18 cellular contexts compared by ENCODE assay signal in genomic region chr1:60948486-60948885, GRCh38.
"Had no signal": no experiment of that assay in that cellular context is flagged by ENCODE, and none has a peak within 500 bp of the region (broad histone marks: within the 10 kb centered on the region; RNA-seq: fewer than 3 reads in every experiment).

No MANE protein-coding gene starts in this region.

- H3K27me3 ChIP-seq: body of pancreas, esophagus muscularis mucosa, tibial nerve had no signal

- H3K4me3 Mint-ChIP-seq: activated CD4-positive, alpha-beta memory T cell treated with anti-CD3 and anti-CD28 coated beads, Interleukin-2, amount 10 ng/mL, durations not matched to agents 7 days and 5 days; activated CD4-positive, alpha-beta T cell treated with anti-CD3 and anti-CD28 coated beads, Interleukin-2, amount 10 ng/mL, durations not matched to agents 24 days and 14 days; activated naive CD4-positive, alpha-beta T cell treated with anti-CD3 and anti-CD28 coated beads, Interleukin-2, amount 10 ng/mL, durations not matched to agents 7 days and 5 days; activated naive CD8-positive, alpha-beta T cell treated with anti-CD3 and anti-CD28 coated beads, Interleukin-2, amount 50 U/mL, for 24 hours; natural killer cell; stimulated activated naive CD8-positive, alpha-beta T cell treated with anti-CD3 and anti-CD28 coated beads, Interleukin-15, Interleukin-2, amounts not matched to agents 100 ng/mL and 50 ng/mL, for 24 hours had no signal

- H3K4me3 ChIP-seq: body of pancreas, esophagus muscularis mucosa, lung, skin epidermis, tibial nerve had no signal

- H3K27ac ChIP-seq: body of pancreas, esophagus muscularis mucosa, skin epidermis, tibial nerve, VCaP had no signal

- DNase-seq: activated CD4-positive, alpha-beta memory T cell treated with anti-CD3 and anti-CD28 coated beads, Interleukin-2, amount 10 ng/mL, durations not matched to agents 7 days and 5 days; activated CD4-positive, alpha-beta T cell treated with anti-CD3 and anti-CD28 coated beads, Interleukin-2, amount 10 ng/mL, durations not matched to agents 24 days and 14 days; activated effector memory CD4-positive, alpha-beta T cell treated with anti-CD3 and anti-CD28 coated beads, Interleukin-2, amount 50 U/mL, for 16 hours; activated naive CD4-positive, alpha-beta T cell treated with anti-CD3 and anti-CD28 coated beads, Interleukin-2, amount 10 ng/mL, durations not matched to agents 7 days and 5 days; activated naive CD8-positive, alpha-beta T cell treated with anti-CD3 and anti-CD28 coated beads, Interleukin-2, amount 50 U/mL, for 24 hours; body of pancreas; central memory CD4-positive, alpha-beta T cell; effector memory CD4-positive, alpha-beta T cell; natural killer cell; stimulated activated CD4-positive, alpha-beta T cell treated with anti-CD3 and anti-CD28 coated beads, Interleukin-1b, Interleukin-23, amount 100 ng/mL, for 48 hours; substantia nigra had no signal

- H3K9me3 Mint-ChIP-seq: activated CD4-positive, alpha-beta memory T cell treated with anti-CD3 and anti-CD28 coated beads, Interleukin-2, amount 10 ng/mL, durations not matched to agents 7 days and 5 days; activated CD4-positive, alpha-beta T cell treated with anti-CD3 and anti-CD28 coated beads, Interleukin-2, amount 10 ng/mL, durations not matched to agents 24 days and 14 days; activated naive CD4-positive, alpha-beta T cell treated with anti-CD3 and anti-CD28 coated beads, Interleukin-2, amount 10 ng/mL, durations not matched to agents 7 days and 5 days; activated naive CD8-positive, alpha-beta T cell treated with anti-CD3 and anti-CD28 coated beads, Interleukin-2, amount 50 U/mL, for 24 hours; natural killer cell; stimulated activated naive CD8-positive, alpha-beta T cell treated with anti-CD3 and anti-CD28 coated beads, Interleukin-15, Interleukin-2, amounts not matched to agents 100 ng/mL and 50 ng/mL, for 24 hours had no signal

- H3K36me3 ChIP-seq: esophagus muscularis mucosa, tibial nerve had no signal

- H3K27ac Mint-ChIP-seq: activated CD4-positive, alpha-beta memory T cell treated with anti-CD3 and anti-CD28 coated beads, Interleukin-2, amount 10 ng/mL, durations not matched to agents 7 days and 5 days; activated CD4-positive, alpha-beta T cell treated with anti-CD3 and anti-CD28 coated beads, Interleukin-2, amount 10 ng/mL, durations not matched to agents 24 days and 14 days; activated naive CD4-positive, alpha-beta T cell treated with anti-CD3 and anti-CD28 coated beads, Interleukin-2, amount 10 ng/mL, durations not matched to agents 7 days and 5 days; activated naive CD8-positive, alpha-beta T cell treated with anti-CD3 and anti-CD28 coated beads, Interleukin-2, amount 50 U/mL, for 24 hours; natural killer cell; stimulated activated naive CD8-positive, alpha-beta T cell treated with anti-CD3 and anti-CD28 coated beads, Interleukin-15, Interleukin-2, amounts not matched to agents 100 ng/mL and 50 ng/mL, for 24 hours had no signal

- H3K36me3 Mint-ChIP-seq: activated naive CD4-positive, alpha-beta T cell treated with anti-CD3 and anti-CD28 coated beads, Interleukin-2, amount 10 ng/mL, durations not matched to agents 7 days and 5 days; natural killer cell had no signal

- H3K9me3 ChIP-seq: body of pancreas, esophagus muscularis mucosa, tibial nerve had no signal

- H3K4me1 Mint-ChIP-seq: activated CD4-positive, alpha-beta memory T cell treated with anti-CD3 and anti-CD28 coated beads, Interleukin-2, amount 10 ng/mL, durations not matched to agents 7 days and 5 days; activated CD4-positive, alpha-beta T cell treated with anti-CD3 and anti-CD28 coated beads, Interleukin-2, amount 10 ng/mL, durations not matched to agents 24 days and 14 days had no signal

- ATAC-seq: activated CD4-positive, CD25-positive, alpha-beta regulatory T cell treated with anti-CD3 and anti-CD28 coated beads, Interleukin-2, amount 50 U/mL, for 24 hours; activated naive CD8-positive, alpha-beta T cell treated with anti-CD3 and anti-CD28 coated beads, Interleukin-2, amount 50 U/mL, for 24 hours; body of pancreas; natural killer cell had no signal

- H3K4me1 ChIP-seq: body of pancreas, tibial nerve had no signal
